ENCODE assay signal across 9 cellular contexts in genomic region chr12:131895640-131896079, GRCh38. TPM values are rescaled to one million over a fixed set of nuclear protein-coding genes. Genes with fewer than 3 reads are reported as not detected.
DNase-seq lines count a peak whose midpoint lies in the region; FAIRE-seq and TF ChIP-seq lines count a peak whose summit lies in the region.
"Had no signal": no experiment of that assay in that cellular context is flagged by ENCODE, and none has a peak within 500 bp of the region (broad histone marks: within the 10 kb centered on the region; RNA-seq: fewer than 3 reads in every experiment).

No MANE protein-coding gene starts in this region.

- no peak overlapping the region for H3K27ac Mint-ChIP-seq in activated naive CD4-positive, alpha-beta T cell treated with anti-CD3 and anti-CD28 coated beads for 36 hours

- H3K4me3 ChIP-seq in cardiac fibroblast (replicated peaks in 1 of 2; ENCODE audit: low read depth in 2 of 2, low read length in 2 of 2) (peak overlapping the region; percentile 66), muscle layer of duodenum (ENCODE audit: low read depth in 1 of 2, low read length in 2 of 2) (peak overlapping the region; percentile 67 to 85)

- CTCF ChIA-PET in activated naive CD4-positive, alpha-beta T cell treated with anti-CD3 and anti-CD28 coated beads for 36 hours (lab: Charles Lee): no interaction called here

- TF ChIP-seq POLR2A in H54 (IDR thresholded peaks at IDR 0.05; ENCODE audit: low read depth, low read length): no peak

- peak overlapping the region; percentile 70 for H3K27ac ChIP-seq in KOPT-K1 (ENCODE audit: low read depth, low read length, poor library complexity, severe bottlenecking)
- H3K27ac ChIP-seq in muscle layer of duodenum (ENCODE audit: low read length): peak overlapping the region; percentile 72

- peak overlapping the region; percentile 79 for H3K4me3 Mint-ChIP-seq in activated naive CD4-positive, alpha-beta T cell treated with anti-CD3 and anti-CD28 coated beads for 36 hours

- H3K36me3 Mint-ChIP-seq in activated naive CD4-positive, alpha-beta T cell treated with anti-CD3 and anti-CD28 coated beads for 36 hours (ENCODE audit: low read depth): no peaks in the 10 kb centered on the region

- no peak for FAIRE-seq in H54 (lab: Jason Lieb, UNC)
- FAIRE-seq: endometrium had no signal

- H3K9me3 ChIP-seq in KOPT-K1 (ENCODE audit: insufficient read depth, low read length, poor library complexity, severe bottlenecking) (no peaks in the 10 kb centered on the region), muscle layer of duodenum (ENCODE audit: control insufficient read depth in 1 of 2, low read length in 2 of 2) (no peaks in the 10 kb centered on the region)

- H3K36me3 ChIP-seq in KOPT-K1 (ENCODE audit: insufficient read depth, low read length) (peaks cover 21% of the 10 kb centered on the region; the same call in 1 of the 2 replicates), muscle layer of duodenum (ENCODE audit: control insufficient read depth in 1 of 2, insufficient read depth in 2 of 2, low read length in 2 of 2) (peaks cover 0 to 8% of the 10 kb centered on the region in 2 donors)

- H3K9me3 Mint-ChIP-seq in activated naive CD4-positive, alpha-beta T cell treated with anti-CD3 and anti-CD28 coated beads for 36 hours: peaks cover 1% of the 10 kb centered on the region

- no peaks in the 10 kb centered on the region for H3K27me3 Mint-ChIP-seq in activated naive CD4-positive, alpha-beta T cell treated with anti-CD3 and anti-CD28 coated beads for 36 hours (ENCODE audit: low read depth)

- intact Hi-C loops in activated naive CD4-positive, alpha-beta T cell treated with anti-CD3 and anti-CD28 coated beads for 36 hours (cut with micrococcal nuclease): loop anchor here (1.0 to 2.0 kb wide), 2 partner anchors 34 to 65 kb away; partner anchors contain the start of gene PUS1

- TF ChIP-seq CTCF in cardiac fibroblast (IDR thresholded peaks at IDR 0.05; ENCODE audit: low read depth, low read length): no peak

- no peaks in the 10 kb centered on the region for H3K27me3 ChIP-seq in muscle layer of duodenum (ENCODE audit: low read depth, low read length)

- peaks cover 18% of the 10 kb centered on the region for H3K4me1 Mint-ChIP-seq in activated naive CD4-positive, alpha-beta T cell treated with anti-CD3 and anti-CD28 coated beads for 36 hours (ENCODE audit: low read depth)

- DNase-seq in activated naive CD4-positive, alpha-beta T cell treated with anti-CD3 and anti-CD28 coated beads for 36 hours: peak; percentile 33
- no peak for DNase-seq in activated naive CD4-positive, alpha-beta T cell (lab: John Stamatoyannopoulos, UW)
- DNase-seq in cardiac fibroblast (ENCODE audit: low read depth in 2 of 2) (no peak), H54 (ENCODE audit: insufficient read length, low spot score) (no peak), activated gamma-delta T cell treated with Interleukin-2 at 50 U/mL for 16 hours (no peak), mucosa of gallbladder (ENCODE audit: low spot score) (no peak)

- peaks cover 10 to 32% of the 10 kb centered on the region in 2 donors for H3K4me1 ChIP-seq in muscle layer of duodenum (ENCODE audit: control insufficient read depth in 1 of 2, insufficient read depth in 2 of 2, low read length in 2 of 2)

RNA-seq across cellular contexts. Expression of gene ULK1, which starts 1.2 kb away (rescaled TPM):
- total RNA-seq in activated naive CD4-positive, alpha-beta T cell treated with anti-CD3 and anti-CD28 coated beads for 36 hours: 10 to 100 TPM; 13.6 to 15.6 TPM
- total RNA-seq in mucosa of gallbladder: 80.7 TPM

RNA-seq across cellular contexts. Expression of gene PUS1, which starts 33.4 kb away (rescaled TPM):
- total RNA-seq in activated naive CD4-positive, alpha-beta T cell treated with anti-CD3 and anti-CD28 coated beads for 36 hours: 10 to 100 TPM; 37.7 to 38.8 TPM
- total RNA-seq in mucosa of gallbladder: 26.0 TPM

RNA-seq across cellular contexts. Expression of gene EP400, which starts 54.1 kb away (rescaled TPM):
- 10 to 100 TPM; 36.8 to 40.6 TPM for total RNA-seq in activated naive CD4-positive, alpha-beta T cell treated with anti-CD3 and anti-CD28 coated beads for 36 hours
- total RNA-seq in mucosa of gallbladder: 42.5 TPM
